Comparison of ENCODE assay signal across 19 cellular contexts in the genomic region with DNA sequence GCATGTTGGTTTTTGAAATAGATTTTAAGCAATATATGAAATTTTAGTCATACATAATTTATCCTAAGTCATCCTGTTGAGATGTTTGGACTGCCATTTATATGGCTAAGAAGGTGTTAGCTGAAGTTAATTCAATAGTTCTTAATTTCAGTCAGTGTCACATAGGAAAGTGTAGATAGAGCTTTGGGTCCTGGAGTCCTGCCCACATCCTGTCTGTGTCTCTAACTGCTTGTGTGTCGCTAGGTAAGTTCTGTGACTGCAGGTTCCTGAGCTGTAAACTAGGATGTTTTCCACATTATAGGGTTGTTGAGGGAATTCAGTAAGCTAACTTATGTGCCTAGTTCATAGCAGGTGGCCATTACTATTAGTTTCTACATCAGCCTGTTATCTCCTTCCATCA. TPM values are rescaled to one million over a fixed set of nuclear protein-coding genes. Genes with fewer than 3 reads are reported as not detected.
A peak's percentile ranks its signal among the peaks of the same experiment; 100 is the strongest.
DNase-seq lines count a peak whose midpoint lies in the region; ATAC-seq and TF ChIP-seq lines count a peak whose summit lies in the region.
"Had no signal": no experiment of that assay in that cellular context is flagged by ENCODE, and none has a peak within 500 bp of the region (broad histone marks: within the 10 kb centered on the region; RNA-seq: fewer than 3 reads in every experiment).

No MANE protein-coding gene starts in this region.

- intact Hi-C loops in activated CD8-positive, alpha-beta T cell treated with anti-CD3 and anti-CD28 coated beads for 36 hours (cut with micrococcal nuclease), result loop anchor here (10.0 kb wide), 1 partner anchor 250 kb away; no protein-coding TSS in a partner anchor
- intact Hi-C loops in activated T-helper 2 cell treated with anti-CD3 and anti-CD28 coated beads, Interferon-gamma antibody, Interleukin-2, Interleukin-4, amounts not matched to agents 10 μg/mL and 5 μg/mL and 100 μg/mL, durations not matched to agents 14 hours and 24 hours and 36 hours (cut with micrococcal nuclease), result no loop called here

- no peaks in the 10 kb centered on the region for H3K27me3 ChIP-seq in SJCRH30
- H3K27me3 ChIP-seq: thyroid gland had no signal

- H3K4me1 ChIP-seq in SJCRH30, result peaks cover 6% of the 10 kb centered on the region; the same call in 1 of the 2 replicates
- H3K4me1 ChIP-seq: psoas muscle, thyroid gland had no signal

- no peak overlapping the region for H3K27ac Mint-ChIP-seq in stimulated activated naive CD8-positive, alpha-beta T cell treated with anti-CD3 and anti-CD28 coated beads, Interleukin-15, amount 100 ng/mL, for 72 hours
- peak overlapping the region; percentile 38 for H3K27ac Mint-ChIP-seq in activated CD8-positive, alpha-beta T cell treated with anti-CD3 and anti-CD28 coated beads for 36 hours
- H3K27ac Mint-ChIP-seq in activated T-helper 2 cell treated with anti-CD3 and anti-CD28 coated beads, Interferon-gamma antibody, Interleukin-2, Interleukin-4, amounts not matched to agents 10 μg/mL and 5 μg/mL and 100 μg/mL, durations not matched to agents 14 hours and 24 hours and 36 hours, result no peak overlapping the region
- H3K27ac Mint-ChIP-seq: dendritic cell treated with granulocyte-macrophage colony-stimulating factor and Interleukin-4, amounts not matched to agents 40 ng/mL and 50 ng/mL, for 4 days; IgD-negative memory B cell had no signal

- no peak for TF ChIP-seq CTCF in activated CD8-positive, alpha-beta T cell treated with anti-CD3 and anti-CD28 coated beads for 36 hours (IDR thresholded peaks at IDR 0.05)

- H3K36me3 ChIP-seq in SJCRH30, result peaks cover 66% of the 10 kb centered on the region

- H3K27ac ChIP-seq in SJCRH30, result no peak overlapping the region
- H3K27ac ChIP-seq: psoas muscle, thyroid gland had no signal

- H3K4me1 Mint-ChIP-seq in stimulated activated naive CD8-positive, alpha-beta T cell treated with anti-CD3 and anti-CD28 coated beads, Interleukin-15, amount 100 ng/mL, for 72 hours, result peaks cover 9% of the 10 kb centered on the region
- H3K4me1 Mint-ChIP-seq in activated CD8-positive, alpha-beta T cell treated with anti-CD3 and anti-CD28 coated beads for 36 hours (ENCODE audit: low read depth), result peaks cover 27% of the 10 kb centered on the region
- peaks cover 20% of the 10 kb centered on the region for H3K4me1 Mint-ChIP-seq in activated T-helper 2 cell treated with anti-CD3 and anti-CD28 coated beads, Interferon-gamma antibody, Interleukin-2, Interleukin-4, amounts not matched to agents 10 μg/mL and 5 μg/mL and 100 μg/mL, durations not matched to agents 14 hours and 24 hours and 36 hours (ENCODE audit: low read depth)

- no peaks in the 10 kb centered on the region for H3K9me3 Mint-ChIP-seq in stimulated activated naive CD8-positive, alpha-beta T cell treated with anti-CD3 and anti-CD28 coated beads, Interleukin-15, amount 100 ng/mL, for 72 hours
- H3K9me3 Mint-ChIP-seq in activated CD8-positive, alpha-beta T cell treated with anti-CD3 and anti-CD28 coated beads for 36 hours, result no peaks in the 10 kb centered on the region
- H3K9me3 Mint-ChIP-seq in activated T-helper 2 cell treated with anti-CD3 and anti-CD28 coated beads, Interferon-gamma antibody, Interleukin-2, Interleukin-4, amounts not matched to agents 10 μg/mL and 5 μg/mL and 100 μg/mL, durations not matched to agents 14 hours and 24 hours and 36 hours, result no peaks in the 10 kb centered on the region
- H3K9me3 Mint-ChIP-seq: dendritic cell treated with granulocyte-macrophage colony-stimulating factor and Interleukin-4, amounts not matched to agents 40 ng/mL and 50 ng/mL, for 4 days; IgD-negative memory B cell had no signal

- ATAC-seq in stimulated activated naive CD8-positive, alpha-beta T cell treated with anti-CD3 and anti-CD28 coated beads, Interleukin-15, amount 100 ng/mL, for 72 hours, result peak; percentile 55
- no peak for ATAC-seq in stimulated activated naive CD8-positive, alpha-beta T cell treated with anti-CD3 and anti-CD28 coated beads, Interleukin-15, Interleukin-2, amounts not matched to agents 100 U/mL and 50 U/mL, for 24 hours
- ATAC-seq in activated CD8-positive, alpha-beta T cell treated with anti-CD3 and anti-CD28 coated beads for 36 hours, result peak; percentile 56
- ATAC-seq in GM21423 (IDR thresholded peaks at IDR 0.05; ENCODE audit: unreplicated experiment), result no peak
- ATAC-seq: Panc1, psoas muscle had no signal

- no peaks in the 10 kb centered on the region for H3K27me3 Mint-ChIP-seq in stimulated activated naive CD8-positive, alpha-beta T cell treated with anti-CD3 and anti-CD28 coated beads, Interleukin-15, amount 100 ng/mL, for 72 hours
- H3K27me3 Mint-ChIP-seq in activated CD8-positive, alpha-beta T cell treated with anti-CD3 and anti-CD28 coated beads for 36 hours, result no peaks in the 10 kb centered on the region
- H3K27me3 Mint-ChIP-seq in activated T-helper 2 cell treated with anti-CD3 and anti-CD28 coated beads, Interferon-gamma antibody, Interleukin-2, Interleukin-4, amounts not matched to agents 10 μg/mL and 5 μg/mL and 100 μg/mL, durations not matched to agents 14 hours and 24 hours and 36 hours (ENCODE audit: low read depth), result no peaks in the 10 kb centered on the region
- H3K27me3 Mint-ChIP-seq: dendritic cell treated with granulocyte-macrophage colony-stimulating factor and Interleukin-4, amounts not matched to agents 40 ng/mL and 50 ng/mL, for 4 days; IgD-negative memory B cell had no signal

- no peak overlapping the region for H3K4me3 Mint-ChIP-seq in stimulated activated naive CD8-positive, alpha-beta T cell treated with anti-CD3 and anti-CD28 coated beads, Interleukin-15, amount 100 ng/mL, for 72 hours
- no peak overlapping the region for H3K4me3 Mint-ChIP-seq in activated CD8-positive, alpha-beta T cell treated with anti-CD3 and anti-CD28 coated beads for 36 hours
- no peak overlapping the region for H3K4me3 Mint-ChIP-seq in activated T-helper 2 cell treated with anti-CD3 and anti-CD28 coated beads, Interferon-gamma antibody, Interleukin-2, Interleukin-4, amounts not matched to agents 10 μg/mL and 5 μg/mL and 100 μg/mL, durations not matched to agents 14 hours and 24 hours and 36 hours (ENCODE audit: low read depth)
- H3K4me3 Mint-ChIP-seq: dendritic cell treated with granulocyte-macrophage colony-stimulating factor and Interleukin-4, amounts not matched to agents 40 ng/mL and 50 ng/mL, for 4 days had no signal

- DNase-seq in stimulated activated naive CD8-positive, alpha-beta T cell treated with anti-CD3 and anti-CD28 coated beads, Interleukin-15, amount 100 ng/mL, for 72 hours, result no peak
- no peak for DNase-seq in stimulated activated naive CD8-positive, alpha-beta T cell treated with anti-CD3 and anti-CD28 coated beads, Interleukin-15, Interleukin-2, amounts not matched to agents 100 U/mL and 50 U/mL, for 24 hours
- DNase-seq in Jurkat, Clone E6-1 (ENCODE audit: low read depth, low spot score), result peak; percentile 47
- peak; percentile 22 for DNase-seq in activated CD8-positive, alpha-beta T cell treated with anti-CD3 and anti-CD28 coated beads for 36 hours
- no peak for DNase-seq in activated T-helper 2 cell treated with anti-CD3 and anti-CD28 coated beads, Interferon-gamma antibody, Interleukin-2, Interleukin-4, amounts not matched to agents 10 μg/mL and 5 μg/mL and 100 μg/mL, durations not matched to agents 14 hours and 24 hours and 36 hours (ENCODE audit: low spot score)
- DNase-seq in A172 (ENCODE audit: low spot score) (no peak), SJCRH30 (no peak)
- DNase-seq: activated CD4-positive, CD25-positive, alpha-beta regulatory T cell; amniotic stem cell; head of caudate nucleus; MM.1S; NCI-H1930; psoas muscle; stimulated activated CD4-positive, alpha-beta T cell treated with anti-CD3 and anti-CD28 coated beads, Interleukin-1b, Interleukin-23, amount 100 ng/mL, for 48 hours; thyroid gland had no signal

- CTCF ChIA-PET in activated CD8-positive, alpha-beta T cell treated with anti-CD3 and anti-CD28 coated beads for 36 hours (lab: Charles Lee), result interaction anchor here (1.4 kb wide), 1 partner anchor 9 kb away, joined by 3 read pairs; no protein-coding TSS in a partner anchor

- H3K4me3 ChIP-seq in Jurkat, Clone E6-1 (ENCODE audit: low read length), result no peak overlapping the region
- no peak overlapping the region for H3K4me3 ChIP-seq in SJCRH30
- H3K4me3 ChIP-seq: psoas muscle, thyroid gland had no signal

- peaks cover 21% of the 10 kb centered on the region for H3K36me3 Mint-ChIP-seq in activated CD8-positive, alpha-beta T cell treated with anti-CD3 and anti-CD28 coated beads for 36 hours (ENCODE audit: low read depth)
- H3K36me3 Mint-ChIP-seq in activated T-helper 2 cell treated with anti-CD3 and anti-CD28 coated beads, Interferon-gamma antibody, Interleukin-2, Interleukin-4, amounts not matched to agents 10 μg/mL and 5 μg/mL and 100 μg/mL, durations not matched to agents 14 hours and 24 hours and 36 hours (ENCODE audit: low read depth), result peaks cover 45% of the 10 kb centered on the region

- no peaks in the 10 kb centered on the region for H3K9me3 ChIP-seq in SJCRH30 (replicated peaks)
- H3K9me3 ChIP-seq: psoas muscle, thyroid gland had no signal

- POLR2A ChIA-PET in activated CD8-positive, alpha-beta T cell treated with anti-CD3 and anti-CD28 coated beads for 36 hours (lab: Charles Lee), result interaction anchor here (1.2 kb wide), 1 partner anchor 102 kb away, joined by 5 read pairs; a partner anchor contains a TSS

RNA-seq across cellular contexts. Expression of a gene that starts 20.7 kb away (rescaled TPM):
- polyA plus RNA-seq in Jurkat, Clone E6-1 (2012; ENCODE audit: insufficient read depth, insufficient read length), result 23.3 TPM
- 10 to 100 TPM; 32.4 to 34.5 TPM for total RNA-seq in activated CD8-positive, alpha-beta T cell treated with anti-CD3 and anti-CD28 coated beads for 36 hours
- total RNA-seq in activated T-helper 2 cell treated with anti-CD3 and anti-CD28 coated beads, Interferon-gamma antibody, Interleukin-2, Interleukin-4, amounts not matched to agents 10 μg/mL and 5 μg/mL and 100 μg/mL, durations not matched to agents 14 hours and 24 hours and 36 hours, result 21.0 and 23.4 TPM in 2 replicates
- total RNA-seq in A172 (2014; rRNA removed; shearing (Covaris generic)), result 12.2 and 23.8 TPM in 2 replicates
- 23.8 and 28.4 TPM in 2 replicates for total RNA-seq in SJCRH30 (2014; rRNA removed; shearing (Covaris generic))

RNA-seq across cellular contexts. Expression of a gene that starts 20.8 kb away (rescaled TPM):
- 8.2 TPM for polyA plus RNA-seq in Jurkat, Clone E6-1 (2012; ENCODE audit: insufficient read depth, insufficient read length)
- total RNA-seq in activated CD8-positive, alpha-beta T cell treated with anti-CD3 and anti-CD28 coated beads for 36 hours, result 10 to 100 TPM; 16.0 to 19.2 TPM
- total RNA-seq in activated T-helper 2 cell treated with anti-CD3 and anti-CD28 coated beads, Interferon-gamma antibody, Interleukin-2, Interleukin-4, amounts not matched to agents 10 μg/mL and 5 μg/mL and 100 μg/mL, durations not matched to agents 14 hours and 24 hours and 36 hours, result 14.7 and 15.2 TPM in 2 replicates
- 21.4 and 22.4 TPM in 2 replicates for total RNA-seq in A172 (2014; rRNA removed; shearing (Covaris generic))
- 33.1 and 38.8 TPM in 2 replicates for total RNA-seq in SJCRH30 (2014; rRNA removed; shearing (Covaris generic))

Comparison
In these comparisons a context has a peak if more than half of its experiments do, and no peak if none do; other contexts are left out.
1. ATAC-seq: peak in stimulated activated naive CD8-positive, alpha-beta T cell treated with anti-CD3 and anti-CD28 coated beads, Interleukin-15, amount 100 ng/mL, for 72 hours (single experiment) and activated CD8-positive, alpha-beta T cell treated with anti-CD3 and anti-CD28 coated beads for 36 hours (single experiment); none in stimulated activated naive CD8-positive, alpha-beta T cell treated with anti-CD3 and anti-CD28 coated beads, Interleukin-15, Interleukin-2, amounts not matched to agents 100 U/mL and 50 U/mL, for 24 hours (single experiment) and GM21423 (single experiment).
2. DNase-seq: peak in Jurkat, Clone E6-1 (single experiment) and activated CD8-positive, alpha-beta T cell treated with anti-CD3 and anti-CD28 coated beads for 36 hours (single experiment); none in stimulated activated naive CD8-positive, alpha-beta T cell treated with anti-CD3 and anti-CD28 coated beads, Interleukin-15, amount 100 ng/mL, for 72 hours (0 of 2), stimulated activated naive CD8-positive, alpha-beta T cell treated with anti-CD3 and anti-CD28 coated beads, Interleukin-15, Interleukin-2, amounts not matched to agents 100 U/mL and 50 U/mL, for 24 hours (single experiment), activated T-helper 2 cell treated with anti-CD3 and anti-CD28 coated beads, Interferon-gamma antibody, Interleukin-2, Interleukin-4, amounts not matched to agents 10 μg/mL and 5 μg/mL and 100 μg/mL, durations not matched to agents 14 hours and 24 hours and 36 hours (single experiment), A172 (single experiment) and SJCRH30 (0 of 2).